ENCODE assay signal across 18 cellular contexts in the genomic region with DNA sequence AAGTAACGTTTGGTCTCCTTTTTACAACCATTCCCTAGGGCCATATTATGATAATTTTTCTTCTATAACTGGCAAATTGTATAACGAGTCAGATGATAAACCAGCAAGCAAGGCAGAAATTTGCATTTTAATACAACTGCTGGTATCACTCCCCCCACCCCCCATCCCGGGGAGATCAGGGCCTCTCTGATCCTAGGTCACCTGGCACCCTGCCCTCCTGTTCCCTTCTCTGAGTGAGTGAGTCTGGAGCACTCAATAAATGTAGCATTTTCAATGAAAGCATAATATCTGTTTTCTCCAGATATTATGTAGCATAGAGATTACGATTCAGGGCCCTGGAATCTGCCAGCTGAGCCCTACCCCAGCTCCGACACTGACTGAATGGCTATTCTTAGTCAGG.
DNase-seq lines count a peak whose midpoint lies in the region; ATAC-seq, FAIRE-seq and TF ChIP-seq lines count a peak whose summit lies in the region.
"Had no signal": no experiment of that assay in that cellular context is flagged by ENCODE, and none has a peak within 500 bp of the region (broad histone marks: within the 10 kb centered on the region; RNA-seq: fewer than 3 reads in every experiment).

No MANE protein-coding gene starts in this region.

- TF ChIP-seq EP300 in H1 (IDR thresholded peaks at IDR 0.05; ENCODE audit: borderline replicate concordance in 1 of 2, low read depth in 2 of 2, low read length in 2 of 2): no peak

- H2BK5ac ChIP-seq in H1 (ENCODE audit: low read depth, low read length): no peak overlapping the region

- no peak overlapping the region for H3K23ac ChIP-seq in H1 (ENCODE audit: insufficient read length)

- DNase-seq in left ventricle myocardium inferior: no peak
- no peak for DNase-seq in left ventricle myocardium superior
- no peak for DNase-seq in H1 (ENCODE audit: low read depth in 1 of 2, low spot score in 2 of 2)
- DNase-seq in testis: peak; percentile 68
- DNase-seq in progenitor cell of endocrine pancreas (ENCODE audit: low spot score, unreplicated experiment): no peak
- DNase-seq in activated naive CD4-positive, alpha-beta T cell treated with Interleukin-2 at 50 U/mL for 16 hours: no peak
- no peak for DNase-seq in OCI-LY7 (ENCODE audit: low spot score)
- DNase-seq: DMS79, GDM1, HCEC 1CT had no signal

- no peak for TF ChIP-seq RAD21 in H1 (IDR thresholded peaks at IDR 0.05 in 1 of 2, conservative IDR thresholded peaks at IDR 0.05 in 1 of 2; ENCODE audit: low read depth in 2 of 2, low read length in 2 of 2)

- intact Hi-C loops in left ventricle myocardium inferior (cut with micrococcal nuclease) (no loop called here), left ventricle myocardium superior (cut with micrococcal nuclease) (no loop called here), testis (cut with DNase I; ENCODE audit: low total_unique reads) (no loop called here), OCI-LY7 (cut with micrococcal nuclease; ENCODE audit: unreplicated experiment) (no loop called here)

- no peak overlapping the region for H3K18ac ChIP-seq in H1 (ENCODE audit: extremely low read depth, low read length)

- H3K4me1 ChIP-seq in left ventricle myocardium inferior (no peaks in the 10 kb centered on the region), H1 (replicated peaks in 1 of 4; ENCODE audit: control insufficient read depth in 3 of 4, insufficient read depth in 4 of 4, low read length in 3 of 4) (peaks cover 0 to 3% (median 0%) of the 10 kb centered on the region in 4 experiments; a peak in 2 of 7 replicates), testis (peaks cover 4% of the 10 kb centered on the region), OCI-LY7 (ENCODE audit: insufficient read depth, low read length, poor library complexity, severe bottlenecking) (no peaks in the 10 kb centered on the region)
- H3K4me1 ChIP-seq: A549 had no signal

- H3K4me3 ChIP-seq in left ventricle myocardium inferior (peak overlapping the region; percentile 15), H1 (ENCODE audit: extremely low read depth in 1 of 4, insufficient read depth in 2 of 4, low read depth in 3 of 4, low read length in 4 of 4) (no peak overlapping the region), testis (no peak overlapping the region), OCI-LY7 (ENCODE audit: low read depth, low read length, poor library complexity, severe bottlenecking) (no peak overlapping the region)
- H3K4me3 ChIP-seq: A549, BLaER1, GM23248 had no signal

- no peaks in the 10 kb centered on the region for H3K9me3 Mint-ChIP-seq in progenitor cell of endocrine pancreas (ENCODE audit: low read depth)
- H3K9me3 Mint-ChIP-seq: CD4-positive, alpha-beta memory T cell had no signal

- H2BK20ac ChIP-seq in H1 (ENCODE audit: low read length): no peak overlapping the region

- H3K9me3 ChIP-seq in left ventricle myocardium inferior (replicated peaks) (no peaks in the 10 kb centered on the region), H1 (ENCODE audit: insufficient read depth in 2 of 2, low read depth in 1 of 2, low read length in 1 of 2) (no peaks in the 10 kb centered on the region), testis (no peaks in the 10 kb centered on the region), OCI-LY7 (ENCODE audit: low read length) (no peaks in the 10 kb centered on the region)
- H3K9me3 ChIP-seq: A549, BLaER1 had no signal

- no TSS peak for BruUV-seq in OCI-LY7 (replicated peaks; lab: Mats Ljungman, UMichigan)

- no peak overlapping the region for H3K56ac ChIP-seq in H1 (replicated peaks; ENCODE audit: insufficient read length, low read depth, low read length)

- H3K4me1 Mint-ChIP-seq in progenitor cell of endocrine pancreas (ENCODE audit: low read depth): peaks cover 1% of the 10 kb centered on the region

- H4K20me1 ChIP-seq in H1 (replicated peaks in 1 of 2; ENCODE audit: control insufficient read depth in 1 of 2, insufficient read depth in 2 of 2, low read length in 2 of 2) (no peaks in the 10 kb centered on the region), OCI-LY7 (ENCODE audit: insufficient read depth, low read length) (no peaks in the 10 kb centered on the region)
- H4K20me1 ChIP-seq: BLaER1 had no signal

- H3K79me1 ChIP-seq in H1 (ENCODE audit: low read depth, low read length): no peaks in the 10 kb centered on the region

- no peak overlapping the region for H2BK120ac ChIP-seq in H1 (replicated peaks; ENCODE audit: low read depth, low read length)

- H3K27me3 Mint-ChIP-seq in progenitor cell of endocrine pancreas: peaks cover 19% of the 10 kb centered on the region

- ATAC-seq in left ventricle myocardium superior: no peak

- no peak overlapping the region for H4K5ac ChIP-seq in H1 (ENCODE audit: insufficient read length, low read depth, low read length)

- H2BK15ac ChIP-seq in H1 (ENCODE audit: low read length): no peak overlapping the region

- no peaks in the 10 kb centered on the region for H3K36me3 Mint-ChIP-seq in progenitor cell of endocrine pancreas (ENCODE audit: insufficient read depth)
- H3K36me3 Mint-ChIP-seq: CD14-positive monocyte; CD4-positive, alpha-beta memory T cell had no signal

- TF ChIP-seq CTCF in left ventricle myocardium inferior (IDR thresholded peaks at IDR 0.05; ENCODE audit: borderline replicate concordance) (no peak), H1 (IDR thresholded peaks at IDR 0.05; ENCODE audit: control extremely low read depth in 1 of 3, insufficient read depth in 1 of 3, low read depth in 1 of 3, low read length in 3 of 3) (no peak), testis (IDR thresholded peaks at IDR 0.05) (no peak), progenitor cell of endocrine pancreas (IDR thresholded peaks at IDR 0.05; ENCODE audit: unreplicated experiment) (no peak), OCI-LY7 (conservative IDR thresholded peaks at IDR 0.05; ENCODE audit: low read length) (no peak)

- H3K27me3 ChIP-seq in left ventricle myocardium inferior (ENCODE audit: low read depth) (peaks cover 93% of the 10 kb centered on the region), H1 (replicated peaks in 1 of 4; ENCODE audit: control insufficient read depth in 3 of 4, extremely low read depth in 1 of 4, insufficient read depth in 3 of 4, low read length in 3 of 4) (no peaks in the 10 kb centered on the region), testis (no peaks in the 10 kb centered on the region)
- H3K27me3 ChIP-seq: BLaER1 had no signal

- H4K91ac ChIP-seq in H1 (replicated peaks; ENCODE audit: insufficient read length, low read length): no peak overlapping the region

- no peak overlapping the region for H2BK12ac ChIP-seq in H1 (ENCODE audit: low read depth, low read length)

- no peak overlapping the region for H3K4me3 Mint-ChIP-seq in progenitor cell of endocrine pancreas (ENCODE audit: low read depth)
- H3K4me3 Mint-ChIP-seq: CD14-positive monocyte; CD4-positive, alpha-beta memory T cell had no signal

- WGBS in H1 (ENCODE audit: extremely low coverage in 1 of 2, insufficient coverage in 1 of 2, insufficient read length in 1 of 2, insufficient replicate concordance in 2 of 2, low coverage in 1 of 2, low lambda C conversion rate in 2 of 2, missing lambda C conversion rate in 1 of 2), 2 experiments: 82% methylated on average over 5 of the region's 5 CpGs; no CpG with 5 or more reads in 1 of the 2 experiments
- WGBS in testis, 2 donors: 44 to 48% methylated on average over 5 of the region's 5 CpGs

- H2AK5ac ChIP-seq in H1 (ENCODE audit: low read depth, low read length): no peak overlapping the region

- H3K36me3 ChIP-seq in left ventricle myocardium inferior (no peaks in the 10 kb centered on the region), H1 (ENCODE audit: control insufficient read depth in 2 of 4, insufficient read depth in 4 of 4, low read length in 3 of 4) (no peaks in the 10 kb centered on the region), testis (ENCODE audit: low read depth, missing control alignments) (no peaks in the 10 kb centered on the region), OCI-LY7 (ENCODE audit: insufficient read depth, low read length) (no peaks in the 10 kb centered on the region)
- H3K36me3 ChIP-seq: BLaER1 had no signal

- POLR2A ChIA-PET in H1 (lab: Charles Lee; ENCODE audit: partially characterized antibody): no interaction called here
- POLR2A ChIA-PET in OCI-LY7 (lab: Charles Lee): interaction anchor here (1.0 kb wide), 1 partner anchor 13 kb away, joined by 3 read pairs; no protein-coding TSS in a partner anchor

- H2AFZ ChIP-seq in H1 (ENCODE audit: low read length) (no peak overlapping the region), OCI-LY7 (ENCODE audit: low read length) (no peak overlapping the region)
- H2AFZ ChIP-seq: GM23248 had no signal

- H3K14ac ChIP-seq in H1 (ENCODE audit: insufficient read length): no peak overlapping the region

- H3K4ac ChIP-seq in H1 (replicated peaks; ENCODE audit: insufficient read length, low read depth, low read length): no peak overlapping the region

- CTCF ChIA-PET in H1 (lab: Charles Lee; ENCODE audit: partially characterized antibody) (interaction anchor here (0.6 to 12.0 kb wide), 31 partner anchors 11 to 1410 kb away, joined by 3 to 110 read pairs (median 4); no protein-coding TSS in a partner anchor), OCI-LY7 (lab: Charles Lee; ENCODE audit: unreplicated experiment) (no interaction called here)

- H4K8ac ChIP-seq in H1 (ENCODE audit: extremely low read depth, insufficient read depth, low read length): peak overlapping the region; percentile 12; the same call in 1 of the 2 replicates

- H3K27ac Mint-ChIP-seq in progenitor cell of endocrine pancreas: no peak overlapping the region

- no peaks in the 10 kb centered on the region for H3K9me2 ChIP-seq in OCI-LY7 (ENCODE audit: insufficient read depth, low read length)

- no peak overlapping the region for H3K27ac ChIP-seq in left ventricle myocardium inferior (replicated peaks)
- H3K27ac ChIP-seq in H1 (ENCODE audit: low read depth, low read length): no peak overlapping the region
- H3K27ac ChIP-seq in testis: no peak overlapping the region
- no peak overlapping the region for H3K27ac ChIP-seq in OCI-LY7 (ENCODE audit: low read depth, low read length, poor library complexity, severe bottlenecking)
- H3K27ac ChIP-seq: 22Rv1, A549, BLaER1, GM23248 had no signal

- H3K79me2 ChIP-seq in H1 (ENCODE audit: control insufficient read depth in 1 of 2, insufficient read depth in 2 of 2, low read length in 2 of 2) (no peaks in the 10 kb centered on the region), OCI-LY7 (ENCODE audit: insufficient read depth, low read depth, low read length) (no peaks in the 10 kb centered on the region)

- H3K4me2 ChIP-seq in H1 (ENCODE audit: insufficient read depth in 1 of 2, low read depth in 2 of 2, low read length in 2 of 2) (no peak overlapping the region), OCI-LY7 (ENCODE audit: low read length) (no peak overlapping the region)
- H3K4me2 ChIP-seq: A549, BLaER1 had no signal

- H3K23me2 ChIP-seq in H1 (ENCODE audit: low read depth, low read length): no peaks in the 10 kb centered on the region

- TF ChIP-seq POLR2A in H1 (IDR thresholded peaks at IDR 0.05; ENCODE audit: control extremely low read depth in 1 of 2, low read depth in 2 of 2, low read length in 2 of 2): no peak
- TF ChIP-seq POLR2A in testis (IDR thresholded peaks at IDR 0.05): no peak

- H3K9ac ChIP-seq in H1 (replicated peaks in 1 of 4; ENCODE audit: extremely low read depth in 1 of 4, low read depth in 3 of 4, low read length in 3 of 4): no peak overlapping the region
- H3K9ac ChIP-seq: BLaER1, GM23248 had no signal

- FAIRE-seq in H1 (lab: Jason Lieb, UNC): no peak
- FAIRE-seq: A549, GM12892, H54 had no signal
